ENCODE assay signal across 13 cellular contexts in the genomic region with DNA sequence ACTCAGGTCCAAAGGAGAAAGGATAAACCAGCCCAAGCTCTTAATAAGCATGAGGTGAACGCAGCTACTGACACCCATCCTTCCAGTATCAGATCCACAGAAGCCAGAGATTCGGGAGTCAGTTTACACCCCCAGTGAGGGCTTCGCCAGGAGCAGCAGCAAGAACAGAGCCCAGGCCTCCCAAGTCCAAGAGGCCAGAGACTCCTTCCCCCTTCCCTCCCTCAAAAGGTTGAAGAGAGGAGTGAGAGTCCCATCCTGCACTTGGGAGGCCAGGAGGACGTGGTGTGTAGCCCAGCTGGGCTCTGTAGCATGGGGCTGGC.
A peak's percentile ranks its signal among the peaks of the same experiment; 100 is the strongest.
DNase-seq lines count a peak whose midpoint lies in the region; ATAC-seq and TF ChIP-seq lines count a peak whose summit lies in the region.
"Had no signal": no experiment of that assay in that cellular context is flagged by ENCODE, and none has a peak within 500 bp of the region (broad histone marks: within the 10 kb centered on the region; RNA-seq: fewer than 3 reads in every experiment).

No MANE protein-coding gene starts in this region.

- intact Hi-C loops in naive thymus-derived CD4-positive, alpha-beta T cell (cut with micrococcal nuclease) = no loop called here

- no peak overlapping the region for H3K4me3 ChIP-seq in ectodermal cell (ENCODE audit: insufficient read depth, low read depth, low read length)
- no peak overlapping the region for H3K4me3 ChIP-seq in naive thymus-derived CD4-positive, alpha-beta T cell (ENCODE audit: low read length)
- H3K4me3 ChIP-seq: A549 had no signal

- POLR2A ChIA-PET in naive thymus-derived CD4-positive, alpha-beta T cell (lab: Charles Lee) = no interaction called here

- peaks cover 3% of the 10 kb centered on the region for H3K36me3 ChIP-seq in ectodermal cell (ENCODE audit: control insufficient read depth, insufficient read depth, low read length)
- H3K36me3 ChIP-seq in naive thymus-derived CD4-positive, alpha-beta T cell (ENCODE audit: control insufficient read depth in 2 of 3, insufficient read depth in 3 of 3, low read length in 3 of 3) = no peaks in the 10 kb centered on the region

- H3K27me3 ChIP-seq in ectodermal cell (ENCODE audit: control insufficient read depth, insufficient read depth, low read length, poor library complexity, severe bottlenecking) = no peaks in the 10 kb centered on the region
- H3K27me3 ChIP-seq in naive thymus-derived CD4-positive, alpha-beta T cell (ENCODE audit: control insufficient read depth in 2 of 2, insufficient read depth in 2 of 2, low read length in 2 of 2) = no peaks in the 10 kb centered on the region

- no peak for DNase-seq in activated naive CD8-positive, alpha-beta T cell treated with anti-CD3 and anti-CD28 coated beads, Interleukin-2, amount 50 U/mL, for 24 hours
- no peak for DNase-seq in naive thymus-derived CD4-positive, alpha-beta T cell
- DNase-seq in type B pancreatic cell (ENCODE audit: extremely low spot score, unreplicated experiment) = no peak
- no peak for DNase-seq in midbrain (lab: John Stamatoyannopoulos, UW)
- DNase-seq in D341Med (ENCODE audit: low spot score) = no peak
- DNase-seq in GM13977 (ENCODE audit: low spot score) = no peak
- DNase-seq: activated CD8-positive, alpha-beta memory T cell treated with anti-CD3 and anti-CD28 coated beads, Interleukin-2, amount 10 ng/mL, durations not matched to agents 7 days and 5 days; effector memory CD4-positive, alpha-beta T cell had no signal

- H3K27me3 Mint-ChIP-seq in activated naive CD8-positive, alpha-beta T cell = no peaks in the 10 kb centered on the region
- H3K27me3 Mint-ChIP-seq in activated naive CD8-positive, alpha-beta T cell treated with anti-CD3 and anti-CD28 coated beads, Interleukin-2, amount 50 U/mL, for 24 hours = no peaks in the 10 kb centered on the region
- H3K27me3 Mint-ChIP-seq in naive thymus-derived CD4-positive, alpha-beta T cell = no peaks in the 10 kb centered on the region
- no peaks in the 10 kb centered on the region for H3K27me3 Mint-ChIP-seq in type B pancreatic cell
- H3K27me3 Mint-ChIP-seq: activated CD8-positive, alpha-beta memory T cell treated with anti-CD3 and anti-CD28 coated beads, Interleukin-2, amount 10 ng/mL, durations not matched to agents 7 days and 5 days; IgD-negative memory B cell; stimulated activated naive CD8-positive, alpha-beta T cell treated with anti-CD3 and anti-CD28 coated beads, Interleukin-15, Interleukin-2, amounts not matched to agents 100 ng/mL and 50 ng/mL, for 24 hours had no signal

- H3K36me3 Mint-ChIP-seq in activated naive CD8-positive, alpha-beta T cell = peaks cover 3% of the 10 kb centered on the region
- H3K36me3 Mint-ChIP-seq in activated naive CD8-positive, alpha-beta T cell treated with anti-CD3 and anti-CD28 coated beads, Interleukin-2, amount 50 U/mL, for 24 hours (ENCODE audit: low read depth) = peaks cover 3% of the 10 kb centered on the region
- H3K36me3 Mint-ChIP-seq in naive thymus-derived CD4-positive, alpha-beta T cell = peaks cover 4 to 9% (median 4%) of the 10 kb centered on the region in 5 donors
- peaks cover 5% of the 10 kb centered on the region for H3K36me3 Mint-ChIP-seq in type B pancreatic cell
- H3K36me3 Mint-ChIP-seq: IgD-negative memory B cell had no signal

- no peak overlapping the region for H3K4me3 Mint-ChIP-seq in activated naive CD8-positive, alpha-beta T cell
- no peak overlapping the region for H3K4me3 Mint-ChIP-seq in activated naive CD8-positive, alpha-beta T cell treated with anti-CD3 and anti-CD28 coated beads, Interleukin-2, amount 50 U/mL, for 24 hours
- H3K4me3 Mint-ChIP-seq in naive thymus-derived CD4-positive, alpha-beta T cell = no peak overlapping the region
- peak overlapping the region; percentile 78 for H3K4me3 Mint-ChIP-seq in type B pancreatic cell
- H3K4me3 Mint-ChIP-seq: activated CD8-positive, alpha-beta memory T cell treated with anti-CD3 and anti-CD28 coated beads, Interleukin-2, amount 10 ng/mL, durations not matched to agents 7 days and 5 days; stimulated activated naive CD8-positive, alpha-beta T cell treated with anti-CD3 and anti-CD28 coated beads, Interleukin-15, Interleukin-2, amounts not matched to agents 100 ng/mL and 50 ng/mL, for 24 hours had no signal

- peaks cover 45% of the 10 kb centered on the region for H3K4me1 ChIP-seq in ectodermal cell (ENCODE audit: control insufficient read depth, insufficient read depth, low read length)
- peaks cover 0 to 22% of the 10 kb centered on the region in 2 donors for H3K4me1 ChIP-seq in naive thymus-derived CD4-positive, alpha-beta T cell (ENCODE audit: control insufficient read depth in 2 of 2, insufficient read depth in 2 of 2, low read length in 2 of 2)
- H3K4me1 ChIP-seq: A549 had no signal

- H3K4me1 Mint-ChIP-seq in activated naive CD8-positive, alpha-beta T cell (ENCODE audit: low read depth) = peaks cover 37% of the 10 kb centered on the region
- H3K4me1 Mint-ChIP-seq in activated naive CD8-positive, alpha-beta T cell treated with anti-CD3 and anti-CD28 coated beads, Interleukin-2, amount 50 U/mL, for 24 hours = peaks cover 17% of the 10 kb centered on the region
- H3K4me1 Mint-ChIP-seq in naive thymus-derived CD4-positive, alpha-beta T cell = peaks cover 28 to 75% (median 62%) of the 10 kb centered on the region in 7 donors
- peaks cover 57% of the 10 kb centered on the region for H3K4me1 Mint-ChIP-seq in type B pancreatic cell (ENCODE audit: unreplicated experiment)

- CTCF ChIA-PET in naive thymus-derived CD4-positive, alpha-beta T cell (lab: Charles Lee) = no interaction called here

- H3K9me3 ChIP-seq in ectodermal cell (ENCODE audit: control insufficient read depth, low read length) = no peaks in the 10 kb centered on the region
- H3K9me3 ChIP-seq in naive thymus-derived CD4-positive, alpha-beta T cell (ENCODE audit: control insufficient read depth in 2 of 3, low read length in 3 of 3) = no peaks in the 10 kb centered on the region
- H3K9me3 ChIP-seq: A549 had no signal

- H3K9me3 Mint-ChIP-seq in activated naive CD8-positive, alpha-beta T cell (ENCODE audit: low read depth) = no peaks in the 10 kb centered on the region
- no peaks in the 10 kb centered on the region for H3K9me3 Mint-ChIP-seq in activated naive CD8-positive, alpha-beta T cell treated with anti-CD3 and anti-CD28 coated beads, Interleukin-2, amount 50 U/mL, for 24 hours
- H3K9me3 Mint-ChIP-seq in naive thymus-derived CD4-positive, alpha-beta T cell = no peaks in the 10 kb centered on the region
- H3K9me3 Mint-ChIP-seq in type B pancreatic cell = no peaks in the 10 kb centered on the region
- H3K9me3 Mint-ChIP-seq: IgD-negative memory B cell; stimulated activated naive CD8-positive, alpha-beta T cell treated with anti-CD3 and anti-CD28 coated beads, Interleukin-15, Interleukin-2, amounts not matched to agents 100 ng/mL and 50 ng/mL, for 24 hours had no signal

- H3K27ac ChIP-seq in ectodermal cell (ENCODE audit: insufficient read depth, low read depth, low read length, poor library complexity, severe bottlenecking) = peak overlapping the region; percentile 98
- H3K27ac ChIP-seq in naive thymus-derived CD4-positive, alpha-beta T cell (ENCODE audit: low read depth, low read length) = no peak overlapping the region
- H3K27ac ChIP-seq: A549 had no signal

- TF ChIP-seq CTCF in type B pancreatic cell (conservative IDR thresholded peaks at IDR 0.05) = no peak
- TF ChIP-seq CTCF in GM13977 (IDR thresholded peaks at IDR 0.05; ENCODE audit: extremely low read depth, insufficient read depth, missing control alignments) = no peak

- H3K27ac Mint-ChIP-seq in activated naive CD8-positive, alpha-beta T cell = peak overlapping the region; percentile 64
- H3K27ac Mint-ChIP-seq in activated naive CD8-positive, alpha-beta T cell treated with anti-CD3 and anti-CD28 coated beads, Interleukin-2, amount 50 U/mL, for 24 hours = no peak overlapping the region
- peak overlapping the region in 3 of 9 donors; percentile 38 to 58 (median 52) for H3K27ac Mint-ChIP-seq in naive thymus-derived CD4-positive, alpha-beta T cell
- peak overlapping the region; percentile 91 for H3K27ac Mint-ChIP-seq in type B pancreatic cell
- H3K27ac Mint-ChIP-seq: activated CD8-positive, alpha-beta memory T cell treated with anti-CD3 and anti-CD28 coated beads, Interleukin-2, amount 10 ng/mL, durations not matched to agents 7 days and 5 days; stimulated activated naive CD8-positive, alpha-beta T cell treated with anti-CD3 and anti-CD28 coated beads, Interleukin-15, Interleukin-2, amounts not matched to agents 100 ng/mL and 50 ng/mL, for 24 hours had no signal

- in situ Hi-C loops in GM13977 (cut with MboI; ENCODE audit: low pct_unique_long_range_greater_than_20kb, low sequenced_read_pairs, unreplicated experiment) = no loop called here

- 64 to 65% methylated on average over 4 of the region's 4 CpGs for WGBS in ectodermal cell, 2 experiments

- no peak for ATAC-seq in activated naive CD8-positive, alpha-beta T cell treated with anti-CD3 and anti-CD28 coated beads, Interleukin-2, amount 50 U/mL, for 24 hours
- ATAC-seq in naive thymus-derived CD4-positive, alpha-beta T cell = peak; percentile 24
- ATAC-seq: activated CD8-positive, alpha-beta memory T cell treated with anti-CD3 and anti-CD28 coated beads, Interleukin-2, amount 10 ng/mL, durations not matched to agents 7 days and 5 days had no signal
